17 cellular contexts compared by ENCODE assay signal in genomic region chr5:154956712-154957111, GRCh38. TPM values are rescaled to one million over a fixed set of nuclear protein-coding genes. Genes with fewer than 3 reads are reported as not detected.
DNase-seq lines count a peak whose midpoint lies in the region; ATAC-seq and TF ChIP-seq lines count a peak whose summit lies in the region.
"Had no signal": no experiment of that assay in that cellular context is flagged by ENCODE, and none has a peak within 500 bp of the region (broad histone marks: within the 10 kb centered on the region; RNA-seq: fewer than 3 reads in every experiment).

No MANE protein-coding gene starts in this region.

- peaks cover 0 to 4% of the 10 kb centered on the region in 2 donors for H3K36me3 ChIP-seq in prostate gland

- peaks cover 12% of the 10 kb centered on the region for H3K36me3 Mint-ChIP-seq in activated naive CD8-positive, alpha-beta T cell
- H3K36me3 Mint-ChIP-seq in activated naive CD8-positive, alpha-beta T cell treated with anti-CD3 and anti-CD28 coated beads, Interleukin-2, amount 50 U/mL, for 24 hours (ENCODE audit: low read depth) = peaks cover 22% of the 10 kb centered on the region

- DNase-seq in activated naive CD8-positive, alpha-beta T cell treated with anti-CD3 and anti-CD28 coated beads, Interleukin-2, amount 50 U/mL, for 24 hours = no peak
- DNase-seq in erythroblast (lab: John Stamatoyannopoulos, UW) = no peak
- no peak for DNase-seq in SKM-1 (lab: John Stamatoyannopoulos, UW; ENCODE audit: unreplicated experiment)
- DNase-seq in prostate gland (ENCODE audit: low spot score) = no peak
- DNase-seq: ACHN; Caco-2; Calu3; CD4-positive, alpha-beta T cell; CD8-positive, alpha-beta T cell; DMS79 treated with DMSO at 0.1 percent for 48 hours; GF-D8 had no signal

- H3K9me3 Mint-ChIP-seq in activated naive CD8-positive, alpha-beta T cell (ENCODE audit: low read depth) = no peaks in the 10 kb centered on the region
- no peaks in the 10 kb centered on the region for H3K9me3 Mint-ChIP-seq in activated naive CD8-positive, alpha-beta T cell treated with anti-CD3 and anti-CD28 coated beads, Interleukin-2, amount 50 U/mL, for 24 hours
- H3K9me3 Mint-ChIP-seq: CD4-positive, alpha-beta T cell; CD8-positive, alpha-beta T cell had no signal

- H3K4me3 Mint-ChIP-seq in activated naive CD8-positive, alpha-beta T cell = no peak overlapping the region
- no peak overlapping the region for H3K4me3 Mint-ChIP-seq in activated naive CD8-positive, alpha-beta T cell treated with anti-CD3 and anti-CD28 coated beads, Interleukin-2, amount 50 U/mL, for 24 hours
- H3K4me3 Mint-ChIP-seq: CD4-positive, alpha-beta T cell; CD8-positive, alpha-beta T cell had no signal

- H3K27me3 Mint-ChIP-seq in activated naive CD8-positive, alpha-beta T cell = no peaks in the 10 kb centered on the region
- H3K27me3 Mint-ChIP-seq in activated naive CD8-positive, alpha-beta T cell treated with anti-CD3 and anti-CD28 coated beads, Interleukin-2, amount 50 U/mL, for 24 hours = no peaks in the 10 kb centered on the region
- H3K27me3 Mint-ChIP-seq: CD4-positive, alpha-beta T cell had no signal

- no peak for TF ChIP-seq CTCF in prostate gland (IDR thresholded peaks at IDR 0.05)

- TF ChIP-seq POLR2A in erythroblast (IDR thresholded peaks at IDR 0.05; ENCODE audit: low read length) (no peak), prostate gland (IDR thresholded peaks at IDR 0.05) (no peak)

- intact Hi-C loops in prostate gland (cut with DNase I) = no loop called here

- H3K4me3 ChIP-seq in prostate gland = no peak overlapping the region
- H3K4me3 ChIP-seq: BLaER1 treated with 17β-estradiol and CSF1 and Interleukin-3, amounts not matched to agents 10 nM and 100 nM had no signal

- H3K27ac ChIP-seq in prostate gland = no peak overlapping the region
- H3K27ac ChIP-seq: 22Rv1; BLaER1 treated with 17β-estradiol and CSF1 and Interleukin-3, amounts not matched to agents 10 nM and 100 nM; C4-2B had no signal

- peak overlapping the region; percentile 64 for H3K27ac Mint-ChIP-seq in activated naive CD8-positive, alpha-beta T cell
- H3K27ac Mint-ChIP-seq in activated naive CD8-positive, alpha-beta T cell treated with anti-CD3 and anti-CD28 coated beads, Interleukin-2, amount 50 U/mL, for 24 hours = no peak overlapping the region
- H3K27ac Mint-ChIP-seq: CD4-positive, alpha-beta T cell; CD8-positive, alpha-beta T cell had no signal

- H3K4me1 Mint-ChIP-seq in activated naive CD8-positive, alpha-beta T cell (ENCODE audit: low read depth) = peaks cover 7% of the 10 kb centered on the region
- peaks cover 6% of the 10 kb centered on the region for H3K4me1 Mint-ChIP-seq in activated naive CD8-positive, alpha-beta T cell treated with anti-CD3 and anti-CD28 coated beads, Interleukin-2, amount 50 U/mL, for 24 hours

- no peaks in the 10 kb centered on the region for H3K4me1 ChIP-seq in prostate gland (replicated peaks)
- H3K4me1 ChIP-seq: BLaER1 treated with 17β-estradiol and CSF1 and Interleukin-3, amounts not matched to agents 10 nM and 100 nM; Caco-2 had no signal

- H3K9me3 ChIP-seq in prostate gland = no peaks in the 10 kb centered on the region
- H3K9me3 ChIP-seq: BLaER1 treated with 17β-estradiol and CSF1 and Interleukin-3, amounts not matched to agents 10 nM and 100 nM; Caco-2 had no signal

- no peak for ATAC-seq in activated naive CD8-positive, alpha-beta T cell treated with anti-CD3 and anti-CD28 coated beads, Interleukin-2, amount 50 U/mL, for 24 hours
- ATAC-seq in GM19395 (IDR thresholded peaks at IDR 0.05; ENCODE audit: unreplicated experiment) = peak; percentile 55
- peak; percentile 76 for ATAC-seq in GM21390 (IDR thresholded peaks at IDR 0.05; ENCODE audit: unreplicated experiment)
- ATAC-seq: CD8-positive, alpha-beta T cell had no signal

- no peaks in the 10 kb centered on the region for H3K27me3 ChIP-seq in prostate gland (replicated peaks; ENCODE audit: insufficient read depth)
- H3K27me3 ChIP-seq: BLaER1 treated with 17β-estradiol and CSF1 and Interleukin-3, amounts not matched to agents 10 nM and 100 nM had no signal

RNA-seq across cellular contexts. Expression of gene MRPL22, which starts 15.8 kb away (rescaled TPM):
- 10 to 100 TPM; 14.4 to 35.2 TPM for total RNA-seq in prostate gland

RNA-seq across cellular contexts. Expression of gene GEMIN5, which starts 18.7 kb away (rescaled TPM):
- 10 to 100 TPM; 14.6 to 20.3 TPM for total RNA-seq in prostate gland

RNA-seq across cellular contexts. Expression of gene KIF4B, which starts 56.8 kb away (rescaled TPM):
- total RNA-seq in prostate gland = 1 to 10 TPM in 1 of 2 donors, not detected in 1; 1.0 TPM
- total RNA-seq: Calu3; CD4-positive, alpha-beta T cell; CD8-positive, alpha-beta T cell had no signal
